In genomic region chr1:167663002-167663772, GRCh38 we compare ENCODE assay signal across 8 cellular contexts. TPM values are rescaled to one million over a fixed set of nuclear protein-coding genes. Genes with fewer than 3 reads are reported as not detected.
A peak's percentile ranks its signal among the peaks of the same experiment; 100 is the strongest.
DNase-seq lines count a peak whose midpoint lies in the region; ATAC-seq lines count a peak whose summit lies in the region.

No MANE protein-coding gene starts in this region.

- DNase-seq in AG20443 (ENCODE audit: low spot score) (peak; percentile 82), NCI-H446 (lab: John Stamatoyannopoulos, UW) (peak; percentile 44 to 82), fibroblast of peridontal ligament (ENCODE audit: extremely low read depth) (peak; percentile 63), sciatic nerve (ENCODE audit: low spot score) (no peak), pons (ENCODE audit: low spot score) (no peak), HuH-7.5 (ENCODE audit: low spot score) (no peak), NCI-H2081 (lab: John Stamatoyannopoulos, UW) (no peak)

- ATAC-seq in GM19438 (IDR thresholded peaks at IDR 0.05; ENCODE audit: low read depth, unreplicated experiment) (peak; percentile 54), sciatic nerve (peak; percentile 80)

- intact Hi-C loops in sciatic nerve (cut with DNase I), result no loop called here

RNA-seq across cellular contexts. Expression of gene RCSD1, which starts 33.2 kb away (rescaled TPM):
- 12.2 TPM for total RNA-seq in sciatic nerve

RNA-seq across cellular contexts. Expression of gene MPZL1, which starts 58.6 kb away (rescaled TPM):
- total RNA-seq in sciatic nerve, result 102 TPM

Comparison
In these comparisons a context has a peak if more than half of its experiments do, and no peak if none do; other contexts are left out.
1. DNase-seq: peak in AG20443 (single experiment), NCI-H446 (2 of 2) and fibroblast of peridontal ligament (single experiment); none in sciatic nerve (single experiment), pons (single experiment), HuH-7.5 (single experiment) and NCI-H2081 (0 of 2).